ENCODE assay signal across 1 cellular context in the genomic region with DNA sequence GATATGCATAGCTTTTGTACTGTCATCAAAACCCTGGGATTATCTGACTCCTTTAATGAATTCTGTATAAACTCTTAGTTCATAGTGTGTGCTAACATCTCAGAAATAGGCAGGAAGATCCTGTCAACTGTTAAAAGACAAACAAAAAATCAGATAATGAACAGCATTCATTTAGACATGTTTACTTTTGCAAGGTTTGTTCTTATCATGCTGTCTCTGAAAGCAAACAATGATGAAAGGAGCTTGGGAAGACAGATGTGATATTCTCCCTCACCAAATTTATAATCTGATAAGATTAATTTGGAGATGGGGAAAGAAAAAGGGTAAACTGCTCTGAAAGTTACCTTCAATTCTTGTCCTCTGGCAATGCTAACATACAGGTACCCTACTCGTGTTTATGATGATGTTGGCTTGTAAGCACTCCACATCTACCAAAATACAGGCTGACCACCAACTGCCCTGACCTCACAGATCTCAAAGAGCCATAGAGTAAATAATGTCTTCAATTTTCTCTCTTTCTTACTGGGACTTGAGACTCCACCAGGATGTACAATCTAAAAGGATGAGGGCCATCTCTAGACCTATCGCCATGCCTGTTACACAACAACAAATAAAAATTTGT.
TF ChIP-seq lines count a peak whose summit lies in the region.

No MANE protein-coding gene starts in this region.

TF ChIP-seq in HepG2, 621 proteins besides CTCF, POLR2A, EP300 and RAD21 (continued from another document and continues in another):
- TF ChIP-seq, protein P1, sequence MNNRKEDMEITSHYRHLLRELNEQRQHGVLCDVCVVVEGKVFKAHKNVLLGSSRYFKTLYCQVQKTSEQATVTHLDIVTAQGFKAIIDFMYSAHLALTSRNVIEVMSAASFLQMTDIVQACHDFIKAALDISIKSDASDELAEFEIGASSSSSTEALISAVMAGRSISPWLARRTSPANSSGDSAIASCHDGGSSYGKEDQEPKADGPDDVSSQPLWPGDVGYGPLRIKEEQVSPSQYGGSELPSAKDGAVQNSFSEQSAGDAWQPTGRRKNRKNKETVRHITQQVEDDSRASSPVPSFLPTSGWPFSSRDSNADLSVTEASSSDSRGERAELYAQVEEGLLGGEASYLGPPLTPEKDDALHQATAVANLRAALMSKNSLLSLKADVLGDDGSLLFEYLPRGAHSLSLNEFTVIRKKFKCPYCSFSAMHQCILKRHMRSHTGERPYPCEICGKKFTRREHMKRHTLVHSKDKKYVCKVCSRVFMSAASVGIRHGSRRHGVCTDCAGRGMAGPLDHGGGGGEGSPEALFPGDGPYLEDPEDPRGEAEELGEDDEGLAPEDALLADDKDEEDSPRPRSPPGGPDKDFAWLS (CRISPR knock-in tag; IDR thresholded peaks at IDR 0.05; ENCODE audit: borderline replicate concordance) = no peak
- TF ChIP-seq KDM2A (CRISPR knock-in tag; IDR thresholded peaks at IDR 0.05; ENCODE audit: borderline replicate concordance, low read depth) = no peak
- no peak for TF ChIP-seq ZC3H13 (CRISPR knock-in tag; IDR thresholded peaks at IDR 0.05)
- TF ChIP-seq NPAS2 (CRISPR knock-in tag; IDR thresholded peaks at IDR 0.05; ENCODE audit: borderline replicate concordance) = no peak
- TF ChIP-seq, protein P2, sequence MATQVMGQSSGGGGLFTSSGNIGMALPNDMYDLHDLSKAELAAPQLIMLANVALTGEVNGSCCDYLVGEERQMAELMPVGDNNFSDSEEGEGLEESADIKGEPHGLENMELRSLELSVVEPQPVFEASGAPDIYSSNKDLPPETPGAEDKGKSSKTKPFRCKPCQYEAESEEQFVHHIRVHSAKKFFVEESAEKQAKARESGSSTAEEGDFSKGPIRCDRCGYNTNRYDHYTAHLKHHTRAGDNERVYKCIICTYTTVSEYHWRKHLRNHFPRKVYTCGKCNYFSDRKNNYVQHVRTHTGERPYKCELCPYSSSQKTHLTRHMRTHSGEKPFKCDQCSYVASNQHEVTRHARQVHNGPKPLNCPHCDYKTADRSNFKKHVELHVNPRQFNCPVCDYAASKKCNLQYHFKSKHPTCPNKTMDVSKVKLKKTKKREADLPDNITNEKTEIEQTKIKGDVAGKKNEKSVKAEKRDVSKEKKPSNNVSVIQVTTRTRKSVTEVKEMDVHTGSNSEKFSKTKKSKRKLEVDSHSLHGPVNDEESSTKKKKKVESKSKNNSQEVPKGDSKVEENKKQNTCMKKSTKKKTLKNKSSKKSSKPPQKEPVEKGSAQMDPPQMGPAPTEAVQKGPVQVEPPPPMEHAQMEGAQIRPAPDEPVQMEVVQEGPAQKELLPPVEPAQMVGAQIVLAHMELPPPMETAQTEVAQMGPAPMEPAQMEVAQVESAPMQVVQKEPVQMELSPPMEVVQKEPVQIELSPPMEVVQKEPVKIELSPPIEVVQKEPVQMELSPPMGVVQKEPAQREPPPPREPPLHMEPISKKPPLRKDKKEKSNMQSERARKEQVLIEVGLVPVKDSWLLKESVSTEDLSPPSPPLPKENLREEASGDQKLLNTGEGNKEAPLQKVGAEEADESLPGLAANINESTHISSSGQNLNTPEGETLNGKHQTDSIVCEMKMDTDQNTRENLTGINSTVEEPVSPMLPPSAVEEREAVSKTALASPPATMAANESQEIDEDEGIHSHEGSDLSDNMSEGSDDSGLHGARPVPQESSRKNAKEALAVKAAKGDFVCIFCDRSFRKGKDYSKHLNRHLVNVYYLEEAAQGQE (IDR thresholded peaks at IDR 0.05; ENCODE audit: borderline replicate concordance in 1 of 2, low read depth in 1 of 2, low read length in 2 of 2) = no peak
- TF ChIP-seq, protein P3, sequence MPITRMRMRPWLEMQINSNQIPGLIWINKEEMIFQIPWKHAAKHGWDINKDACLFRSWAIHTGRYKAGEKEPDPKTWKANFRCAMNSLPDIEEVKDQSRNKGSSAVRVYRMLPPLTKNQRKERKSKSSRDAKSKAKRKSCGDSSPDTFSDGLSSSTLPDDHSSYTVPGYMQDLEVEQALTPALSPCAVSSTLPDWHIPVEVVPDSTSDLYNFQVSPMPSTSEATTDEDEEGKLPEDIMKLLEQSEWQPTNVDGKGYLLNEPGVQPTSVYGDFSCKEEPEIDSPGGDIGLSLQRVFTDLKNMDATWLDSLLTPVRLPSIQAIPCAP (CRISPR knock-in tag; IDR thresholded peaks at IDR 0.05; ENCODE audit: low read depth) = no peak
- TF ChIP-seq, protein P4, sequence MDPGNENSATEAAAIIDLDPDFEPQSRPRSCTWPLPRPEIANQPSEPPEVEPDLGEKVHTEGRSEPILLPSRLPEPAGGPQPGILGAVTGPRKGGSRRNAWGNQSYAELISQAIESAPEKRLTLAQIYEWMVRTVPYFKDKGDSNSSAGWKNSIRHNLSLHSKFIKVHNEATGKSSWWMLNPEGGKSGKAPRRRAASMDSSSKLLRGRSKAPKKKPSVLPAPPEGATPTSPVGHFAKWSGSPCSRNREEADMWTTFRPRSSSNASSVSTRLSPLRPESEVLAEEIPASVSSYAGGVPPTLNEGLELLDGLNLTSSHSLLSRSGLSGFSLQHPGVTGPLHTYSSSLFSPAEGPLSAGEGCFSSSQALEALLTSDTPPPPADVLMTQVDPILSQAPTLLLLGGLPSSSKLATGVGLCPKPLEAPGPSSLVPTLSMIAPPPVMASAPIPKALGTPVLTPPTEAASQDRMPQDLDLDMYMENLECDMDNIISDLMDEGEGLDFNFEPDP (CRISPR knock-in tag; conservative IDR thresholded peaks at IDR 0.05) = no peak
- no peak for TF ChIP-seq REL (CRISPR knock-in tag; conservative IDR thresholded peaks at IDR 0.05)
- TF ChIP-seq, protein P5, sequence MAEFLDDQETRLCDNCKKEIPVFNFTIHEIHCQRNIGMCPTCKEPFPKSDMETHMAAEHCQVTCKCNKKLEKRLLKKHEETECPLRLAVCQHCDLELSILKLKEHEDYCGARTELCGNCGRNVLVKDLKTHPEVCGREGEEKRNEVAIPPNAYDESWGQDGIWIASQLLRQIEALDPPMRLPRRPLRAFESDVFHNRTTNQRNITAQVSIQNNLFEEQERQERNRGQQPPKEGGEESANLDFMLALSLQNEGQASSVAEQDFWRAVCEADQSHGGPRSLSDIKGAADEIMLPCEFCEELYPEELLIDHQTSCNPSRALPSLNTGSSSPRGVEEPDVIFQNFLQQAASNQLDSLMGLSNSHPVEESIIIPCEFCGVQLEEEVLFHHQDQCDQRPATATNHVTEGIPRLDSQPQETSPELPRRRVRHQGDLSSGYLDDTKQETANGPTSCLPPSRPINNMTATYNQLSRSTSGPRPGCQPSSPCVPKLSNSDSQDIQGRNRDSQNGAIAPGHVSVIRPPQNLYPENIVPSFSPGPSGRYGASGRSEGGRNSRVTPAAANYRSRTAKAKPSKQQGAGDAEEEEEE (CRISPR knock-in tag; IDR thresholded peaks at IDR 0.05; ENCODE audit: borderline replicate concordance) = no peak
- peak; percentile 52; the same call in 1 of the 2 replicates for TF ChIP-seq ELF3 (CRISPR knock-in tag; IDR thresholded peaks at IDR 0.05)
- TF ChIP-seq PRMT3 (CRISPR knock-in tag; IDR thresholded peaks at IDR 0.05; ENCODE audit: borderline replicate concordance, low read depth) = no peak
- no peak for TF ChIP-seq ZNF674 (CRISPR knock-in tag; IDR thresholded peaks at IDR 0.05; ENCODE audit: low read depth)
- no peak for TF ChIP-seq RXRA (CRISPR knock-in tag; IDR thresholded peaks at IDR 0.05)
- TF ChIP-seq CBFB (CRISPR knock-in tag; IDR thresholded peaks at IDR 0.05) = no peak
- no peak for TF ChIP-seq TEAD3 (CRISPR knock-in tag; optimal IDR thresholded peaks at IDR 0.05; ENCODE audit: borderline replicate concordance)
- no peak for TF ChIP-seq GZF1 (CRISPR knock-in tag; IDR thresholded peaks at IDR 0.05)
- TF ChIP-seq ZNF607 (CRISPR knock-in tag; IDR thresholded peaks at IDR 0.05; ENCODE audit: borderline replicate concordance) = no peak
- TF ChIP-seq REXO4 (CRISPR knock-in tag; IDR thresholded peaks at IDR 0.05; ENCODE audit: borderline replicate concordance) = no peak
- no peak for TF ChIP-seq PCBP1 (IDR thresholded peaks at IDR 0.05; ENCODE audit: borderline replicate concordance, low read depth, low read length)
- no peak for TF ChIP-seq NFE2 (CRISPR knock-in tag; IDR thresholded peaks at IDR 0.05)
- TF ChIP-seq, protein P6, sequence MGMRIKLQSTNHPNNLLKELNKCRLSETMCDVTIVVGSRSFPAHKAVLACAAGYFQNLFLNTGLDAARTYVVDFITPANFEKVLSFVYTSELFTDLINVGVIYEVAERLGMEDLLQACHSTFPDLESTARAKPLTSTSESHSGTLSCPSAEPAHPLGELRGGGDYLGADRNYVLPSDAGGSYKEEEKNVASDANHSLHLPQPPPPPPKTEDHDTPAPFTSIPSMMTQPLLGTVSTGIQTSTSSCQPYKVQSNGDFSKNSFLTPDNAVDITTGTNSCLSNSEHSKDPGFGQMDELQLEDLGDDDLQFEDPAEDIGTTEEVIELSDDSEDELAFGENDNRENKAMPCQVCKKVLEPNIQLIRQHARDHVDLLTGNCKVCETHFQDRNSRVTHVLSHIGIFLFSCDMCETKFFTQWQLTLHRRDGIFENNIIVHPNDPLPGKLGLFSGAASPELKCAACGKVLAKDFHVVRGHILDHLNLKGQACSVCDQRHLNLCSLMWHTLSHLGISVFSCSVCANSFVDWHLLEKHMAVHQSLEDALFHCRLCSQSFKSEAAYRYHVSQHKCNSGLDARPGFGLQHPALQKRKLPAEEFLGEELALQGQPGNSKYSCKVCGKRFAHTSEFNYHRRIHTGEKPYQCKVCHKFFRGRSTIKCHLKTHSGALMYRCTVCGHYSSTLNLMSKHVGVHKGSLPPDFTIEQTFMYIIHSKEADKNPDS (CRISPR knock-in tag; IDR thresholded peaks at IDR 0.05) = no peak
- no peak for TF ChIP-seq PAF1 (CRISPR knock-in tag; IDR thresholded peaks at IDR 0.05)
- no peak for TF ChIP-seq NR2F1 (CRISPR knock-in tag; IDR thresholded peaks at IDR 0.05)
- TF ChIP-seq ZNF432 (CRISPR knock-in tag; IDR thresholded peaks at IDR 0.05; ENCODE audit: borderline replicate concordance) = no peak
- TF ChIP-seq NCOA5 (CRISPR knock-in tag; IDR thresholded peaks at IDR 0.05) = no peak
- TF ChIP-seq MTF2 (CRISPR knock-in tag; IDR thresholded peaks at IDR 0.05; ENCODE audit: borderline replicate concordance) = no peak
- TF ChIP-seq CBX5 (CRISPR knock-in tag; IDR thresholded peaks at IDR 0.05; ENCODE audit: borderline replicate concordance) = no peak
- no peak for TF ChIP-seq ZC3H4 (CRISPR knock-in tag; IDR thresholded peaks at IDR 0.05; ENCODE audit: borderline replicate concordance)
- no peak for TF ChIP-seq BRCA1 (CRISPR knock-in tag; IDR thresholded peaks at IDR 0.05)
- TF ChIP-seq, protein P7, sequence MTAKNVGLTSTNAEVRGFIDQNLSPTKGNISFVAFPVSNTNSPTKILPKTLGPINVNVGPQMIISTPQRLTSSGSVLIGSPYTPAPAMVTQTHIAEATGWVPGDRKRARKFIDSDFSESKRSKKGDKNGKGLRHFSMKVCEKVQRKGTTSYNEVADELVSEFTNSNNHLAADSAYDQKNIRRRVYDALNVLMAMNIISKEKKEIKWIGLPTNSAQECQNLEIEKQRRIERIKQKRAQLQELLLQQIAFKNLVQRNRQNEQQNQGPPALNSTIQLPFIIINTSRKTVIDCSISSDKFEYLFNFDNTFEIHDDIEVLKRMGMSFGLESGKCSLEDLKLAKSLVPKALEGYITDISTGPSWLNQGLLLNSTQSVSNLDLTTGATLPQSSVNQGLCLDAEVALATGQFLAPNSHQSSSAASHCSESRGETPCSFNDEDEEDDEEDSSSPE (CRISPR knock-in tag; IDR thresholded peaks at IDR 0.05) = no peak
- no peak for TF ChIP-seq ZNF468 (CRISPR knock-in tag; IDR thresholded peaks at IDR 0.05)
- TF ChIP-seq, protein P8, sequence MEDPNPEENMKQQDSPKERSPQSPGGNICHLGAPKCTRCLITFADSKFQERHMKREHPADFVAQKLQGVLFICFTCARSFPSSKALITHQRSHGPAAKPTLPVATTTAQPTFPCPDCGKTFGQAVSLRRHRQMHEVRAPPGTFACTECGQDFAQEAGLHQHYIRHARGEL (CRISPR knock-in tag; IDR thresholded peaks at IDR 0.05) = no peak
- no peak for TF ChIP-seq ZNF7 (CRISPR knock-in tag; IDR thresholded peaks at IDR 0.05)
- no peak for TF ChIP-seq JARID2 (CRISPR knock-in tag; IDR thresholded peaks at IDR 0.05; ENCODE audit: insufficient replicate concordance)
- TF ChIP-seq TOE1 (CRISPR knock-in tag; IDR thresholded peaks at IDR 0.05) = no peak
- no peak for TF ChIP-seq RORA (CRISPR knock-in tag; IDR thresholded peaks at IDR 0.05)
- TF ChIP-seq ZNF777 (CRISPR knock-in tag; IDR thresholded peaks at IDR 0.05) = no peak
- 0 out of 2 replicates have a peak, but pooled peaks have one; percentile 80 for TF ChIP-seq HOXD1 (CRISPR knock-in tag; IDR thresholded peaks at IDR 0.05)
- no peak for TF ChIP-seq SKI (IDR thresholded peaks at IDR 0.05; ENCODE audit: partially characterized antibody)
- TF ChIP-seq FOXP1 (IDR thresholded peaks at IDR 0.05) = no peak
- peak; percentile 80; the same call in 1 of the 2 replicates for TF ChIP-seq FOXP1 (CRISPR knock-in tag; IDR thresholded peaks at IDR 0.05)
- TF ChIP-seq, protein P9, sequence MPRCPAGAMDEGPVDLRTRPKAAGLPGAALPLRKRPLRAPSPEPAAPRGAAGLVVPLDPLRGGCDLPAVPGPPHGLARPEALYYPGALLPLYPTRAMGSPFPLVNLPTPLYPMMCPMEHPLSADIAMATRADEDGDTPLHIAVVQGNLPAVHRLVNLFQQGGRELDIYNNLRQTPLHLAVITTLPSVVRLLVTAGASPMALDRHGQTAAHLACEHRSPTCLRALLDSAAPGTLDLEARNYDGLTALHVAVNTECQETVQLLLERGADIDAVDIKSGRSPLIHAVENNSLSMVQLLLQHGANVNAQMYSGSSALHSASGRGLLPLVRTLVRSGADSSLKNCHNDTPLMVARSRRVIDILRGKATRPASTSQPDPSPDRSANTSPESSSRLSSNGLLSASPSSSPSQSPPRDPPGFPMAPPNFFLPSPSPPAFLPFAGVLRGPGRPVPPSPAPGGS (CRISPR knock-in tag; IDR thresholded peaks at IDR 0.05) = no peak
- no peak for TF ChIP-seq ZNF563 (CRISPR knock-in tag; IDR thresholded peaks at IDR 0.05)
- TF ChIP-seq ZNF160 (CRISPR knock-in tag; IDR thresholded peaks at IDR 0.05) = no peak
- TF ChIP-seq, protein P10, sequence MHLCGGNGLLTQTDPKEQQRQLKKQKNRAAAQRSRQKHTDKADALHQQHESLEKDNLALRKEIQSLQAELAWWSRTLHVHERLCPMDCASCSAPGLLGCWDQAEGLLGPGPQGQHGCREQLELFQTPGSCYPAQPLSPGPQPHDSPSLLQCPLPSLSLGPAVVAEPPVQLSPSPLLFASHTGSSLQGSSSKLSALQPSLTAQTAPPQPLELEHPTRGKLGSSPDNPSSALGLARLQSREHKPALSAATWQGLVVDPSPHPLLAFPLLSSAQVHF (CRISPR knock-in tag; IDR thresholded peaks at IDR 0.05) = no peak
- TF ChIP-seq, protein P11, sequence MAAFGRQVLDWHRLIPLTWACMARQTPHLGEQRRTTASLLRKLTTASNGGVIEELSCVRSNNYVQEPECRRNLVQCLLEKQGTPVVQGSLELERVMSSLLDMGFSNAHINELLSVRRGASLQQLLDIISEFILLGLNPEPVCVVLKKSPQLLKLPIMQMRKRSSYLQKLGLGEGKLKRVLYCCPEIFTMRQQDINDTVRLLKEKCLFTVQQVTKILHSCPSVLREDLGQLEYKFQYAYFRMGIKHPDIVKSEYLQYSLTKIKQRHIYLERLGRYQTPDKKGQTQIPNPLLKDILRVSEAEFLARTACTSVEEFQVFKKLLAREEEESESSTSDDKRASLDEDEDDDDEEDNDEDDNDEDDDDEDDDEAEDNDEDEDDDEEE (CRISPR knock-in tag; IDR thresholded peaks at IDR 0.05) = no peak
